In genomic region chr9:114155263-114155966, GRCh38 we compare ENCODE assay signal across 8 cellular contexts. TPM values are rescaled to one million over a fixed set of nuclear protein-coding genes. Genes with fewer than 3 reads are reported as not detected.
DNase-seq lines count a peak whose midpoint lies in the region; ATAC-seq and TF ChIP-seq lines count a peak whose summit lies in the region.

TSS of gene COL27A1 (plus strand) at chr9:114155537. CDS start at chr9:114155951, 414 bp downstream.

- H3K4me1 Mint-ChIP-seq in activated CD4-positive, alpha-beta T cell treated with anti-CD3 and anti-CD28 coated beads for 36 hours = peaks cover 23% of the 10 kb centered on the region
- H3K4me1 Mint-ChIP-seq in chondrocyte (ENCODE audit: low read depth) = peaks cover 51% of the 10 kb centered on the region

- no peaks in the 10 kb centered on the region for H3K9me3 Mint-ChIP-seq in activated CD4-positive, alpha-beta T cell treated with anti-CD3 and anti-CD28 coated beads for 36 hours (ENCODE audit: low read depth)
- no peaks in the 10 kb centered on the region for H3K9me3 Mint-ChIP-seq in chondrocyte (ENCODE audit: low read depth)

- H3K27me3 Mint-ChIP-seq in activated CD4-positive, alpha-beta T cell treated with anti-CD3 and anti-CD28 coated beads for 36 hours = peaks cover 43% of the 10 kb centered on the region
- peaks cover 5% of the 10 kb centered on the region for H3K27me3 Mint-ChIP-seq in chondrocyte (ENCODE audit: low read depth)

- TF ChIP-seq CTCF in GM12874 (IDR thresholded peaks at IDR 0.05; ENCODE audit: insufficient read depth, low read depth, low read length) = peak; percentile 86
- peak; percentile 91 for TF ChIP-seq CTCF in chondrocyte (IDR thresholded peaks at IDR 0.05)
- peak; percentile 97 for TF ChIP-seq CTCF in kidney epithelial cell (IDR thresholded peaks at IDR 0.05; ENCODE audit: insufficient read depth, low read length, poor library complexity, severe bottlenecking)

- peak within 1 kb of the TSS; percentile 83 for H3K4me3 Mint-ChIP-seq in activated CD4-positive, alpha-beta T cell treated with anti-CD3 and anti-CD28 coated beads for 36 hours
- H3K4me3 Mint-ChIP-seq in chondrocyte (ENCODE audit: unreplicated experiment) = peak within 1 kb of the TSS; percentile 95

- peak; percentile 88 for ATAC-seq in HG02852 (IDR thresholded peaks at IDR 0.05; ENCODE audit: unreplicated experiment)
- peak; percentile 91 for ATAC-seq in activated CD4-positive, alpha-beta T cell treated with anti-CD3 and anti-CD28 coated beads for 36 hours

- intact Hi-C loops in activated CD4-positive, alpha-beta T cell treated with anti-CD3 and anti-CD28 coated beads for 36 hours (cut with DNase I, micrococcal nuclease) = loop anchor here (1.0 to 5.0 kb wide), 7 partner anchors 47 to 352 kb away; partner anchors contain the start of gene WHRN (in 1 of the 2)

- peak within 1 kb of the TSS; percentile 73 for H3K4me3 ChIP-seq in kidney epithelial cell (ENCODE audit: low read depth, low read length)

- peak within 1 kb of the TSS; percentile 80 for H3K27ac Mint-ChIP-seq in activated CD4-positive, alpha-beta T cell treated with anti-CD3 and anti-CD28 coated beads for 36 hours
- H3K27ac Mint-ChIP-seq in chondrocyte (ENCODE audit: unreplicated experiment) = peak within 1 kb of the TSS; percentile 92

- POLR2A ChIA-PET in activated CD4-positive, alpha-beta T cell treated with anti-CD3 and anti-CD28 coated beads for 36 hours (lab: Charles Lee) = interaction anchor here (0.6 kb wide), 1 partner anchor 138 kb away, joined by 3 read pairs; no protein-coding TSS in a partner anchor

- CTCF ChIA-PET in activated CD4-positive, alpha-beta T cell treated with anti-CD3 and anti-CD28 coated beads for 36 hours (lab: Charles Lee) = interaction anchor here (0.6 to 5.5 kb wide), 10 partner anchors 9 to 149 kb away, joined by 3 to 35 read pairs (median 4); no protein-coding TSS in a partner anchor

- no peaks in the 10 kb centered on the region for H3K36me3 Mint-ChIP-seq in activated CD4-positive, alpha-beta T cell treated with anti-CD3 and anti-CD28 coated beads for 36 hours (ENCODE audit: low read depth)
- H3K36me3 Mint-ChIP-seq in chondrocyte (ENCODE audit: low read depth) = peaks cover 2% of the 10 kb centered on the region

- DNase-seq in NCI-H2196 (lab: John Stamatoyannopoulos, UW; ENCODE audit: unreplicated experiment) (peak; percentile 64), chondrocyte (ENCODE audit: low spot score) (no peak), kidney epithelial cell (ENCODE audit: low read depth) (no peak), NCI-H2107 treated with DMSO at 0.1 percent for 48 hours (lab: John Stamatoyannopoulos, UW; ENCODE audit: unreplicated experiment) (no peak)
- DNase-seq in activated CD4-positive, alpha-beta T cell treated with anti-CD3 and anti-CD28 coated beads for 36 hours = peak; percentile 92
- DNase-seq in stimulated activated CD4-positive, alpha-beta T cell treated with anti-CD3 and anti-CD28 coated beads, Interleukin-15, amount 100 ng/mL, for 1 hour (ENCODE audit: low read depth in 1 of 2, low spot score in 1 of 2) = peak; percentile 43 to 80

- no peaks in the 10 kb centered on the region for H3K36me3 ChIP-seq in kidney epithelial cell (ENCODE audit: control insufficient read depth, insufficient read depth, low read length)

- H3K27me3 ChIP-seq in kidney epithelial cell (ENCODE audit: control insufficient read depth, insufficient read depth, low read length) = peaks cover 13% of the 10 kb centered on the region

RNA-seq across cellular contexts. Expression of gene COL27A1, which starts in this region (rescaled TPM):
- total RNA-seq in activated CD4-positive, alpha-beta T cell treated with anti-CD3 and anti-CD28 coated beads for 36 hours = 1 to 10 TPM; 8.9 to 9.1 TPM
- total RNA-seq in chondrocyte = 45.9 to 52.9 TPM (median 48.5 TPM) in 3 replicates
- total RNA-seq in kidney epithelial cell = 8.2 and 8.4 TPM in 2 replicates

Comparison
In these comparisons a context has a peak if more than half of its experiments do, and no peak if none do; other contexts are left out.
1. DNase-seq: peak in NCI-H2196 (single experiment), activated CD4-positive, alpha-beta T cell treated with anti-CD3 and anti-CD28 coated beads for 36 hours (single experiment) and stimulated activated CD4-positive, alpha-beta T cell treated with anti-CD3 and anti-CD28 coated beads, Interleukin-15, amount 100 ng/mL, for 1 hour (2 of 2); none in chondrocyte (single experiment), kidney epithelial cell (single experiment) and NCI-H2107 treated with DMSO at 0.1 percent for 48 hours (single experiment).
2. Peak in every context shown above with its lines, with median percentiles within 50 percentile points of each other: CTCF ChIP-seq.